ENCODE assay signal across 1 cellular context in genomic region chr18:34729264-34729663, GRCh38.
TF ChIP-seq lines count a peak whose summit lies in the region.

No MANE protein-coding gene starts in this region.

TF ChIP-seq in A549, 52 proteins besides CTCF, POLR2A, EP300 and RAD21:
- TF ChIP-seq, protein P1, sequence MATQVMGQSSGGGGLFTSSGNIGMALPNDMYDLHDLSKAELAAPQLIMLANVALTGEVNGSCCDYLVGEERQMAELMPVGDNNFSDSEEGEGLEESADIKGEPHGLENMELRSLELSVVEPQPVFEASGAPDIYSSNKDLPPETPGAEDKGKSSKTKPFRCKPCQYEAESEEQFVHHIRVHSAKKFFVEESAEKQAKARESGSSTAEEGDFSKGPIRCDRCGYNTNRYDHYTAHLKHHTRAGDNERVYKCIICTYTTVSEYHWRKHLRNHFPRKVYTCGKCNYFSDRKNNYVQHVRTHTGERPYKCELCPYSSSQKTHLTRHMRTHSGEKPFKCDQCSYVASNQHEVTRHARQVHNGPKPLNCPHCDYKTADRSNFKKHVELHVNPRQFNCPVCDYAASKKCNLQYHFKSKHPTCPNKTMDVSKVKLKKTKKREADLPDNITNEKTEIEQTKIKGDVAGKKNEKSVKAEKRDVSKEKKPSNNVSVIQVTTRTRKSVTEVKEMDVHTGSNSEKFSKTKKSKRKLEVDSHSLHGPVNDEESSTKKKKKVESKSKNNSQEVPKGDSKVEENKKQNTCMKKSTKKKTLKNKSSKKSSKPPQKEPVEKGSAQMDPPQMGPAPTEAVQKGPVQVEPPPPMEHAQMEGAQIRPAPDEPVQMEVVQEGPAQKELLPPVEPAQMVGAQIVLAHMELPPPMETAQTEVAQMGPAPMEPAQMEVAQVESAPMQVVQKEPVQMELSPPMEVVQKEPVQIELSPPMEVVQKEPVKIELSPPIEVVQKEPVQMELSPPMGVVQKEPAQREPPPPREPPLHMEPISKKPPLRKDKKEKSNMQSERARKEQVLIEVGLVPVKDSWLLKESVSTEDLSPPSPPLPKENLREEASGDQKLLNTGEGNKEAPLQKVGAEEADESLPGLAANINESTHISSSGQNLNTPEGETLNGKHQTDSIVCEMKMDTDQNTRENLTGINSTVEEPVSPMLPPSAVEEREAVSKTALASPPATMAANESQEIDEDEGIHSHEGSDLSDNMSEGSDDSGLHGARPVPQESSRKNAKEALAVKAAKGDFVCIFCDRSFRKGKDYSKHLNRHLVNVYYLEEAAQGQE (IDR thresholded peaks at IDR 0.05), result peak; percentile 60; the same call in 1 of the 2 replicates
- TF ChIP-seq, protein P2, sequence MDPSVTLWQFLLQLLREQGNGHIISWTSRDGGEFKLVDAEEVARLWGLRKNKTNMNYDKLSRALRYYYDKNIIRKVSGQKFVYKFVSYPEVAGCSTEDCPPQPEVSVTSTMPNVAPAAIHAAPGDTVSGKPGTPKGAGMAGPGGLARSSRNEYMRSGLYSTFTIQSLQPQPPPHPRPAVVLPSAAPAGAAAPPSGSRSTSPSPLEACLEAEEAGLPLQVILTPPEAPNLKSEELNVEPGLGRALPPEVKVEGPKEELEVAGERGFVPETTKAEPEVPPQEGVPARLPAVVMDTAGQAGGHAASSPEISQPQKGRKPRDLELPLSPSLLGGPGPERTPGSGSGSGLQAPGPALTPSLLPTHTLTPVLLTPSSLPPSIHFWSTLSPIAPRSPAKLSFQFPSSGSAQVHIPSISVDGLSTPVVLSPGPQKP (IDR thresholded peaks at IDR 0.05; ENCODE audit: low read depth, low read length), result no peak
- TF ChIP-seq, protein P3, sequence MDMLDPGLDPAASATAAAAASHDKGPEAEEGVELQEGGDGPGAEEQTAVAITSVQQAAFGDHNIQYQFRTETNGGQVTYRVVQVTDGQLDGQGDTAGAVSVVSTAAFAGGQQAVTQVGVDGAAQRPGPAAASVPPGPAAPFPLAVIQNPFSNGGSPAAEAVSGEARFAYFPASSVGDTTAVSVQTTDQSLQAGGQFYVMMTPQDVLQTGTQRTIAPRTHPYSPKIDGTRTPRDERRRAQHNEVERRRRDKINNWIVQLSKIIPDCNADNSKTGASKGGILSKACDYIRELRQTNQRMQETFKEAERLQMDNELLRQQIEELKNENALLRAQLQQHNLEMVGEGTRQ (IDR thresholded peaks at IDR 0.05), result no peak
- TF ChIP-seq HOXA7 (CRISPR knock-in tag; IDR thresholded peaks at IDR 0.05) (no peak), ATOH8 (CRISPR knock-in tag; IDR thresholded peaks at IDR 0.05; ENCODE audit: low read depth) (no peak), SMC3 (IDR thresholded peaks at IDR 0.05) (no peak), POLR2AphosphoS2 (conservative IDR thresholded peaks at IDR 0.05; ENCODE audit: low read length) (no peak)
TF ChIP-seq in A549: peak in this region for 1.
